Comparison of ENCODE assay signal across 18 cellular contexts in the genomic region with DNA sequence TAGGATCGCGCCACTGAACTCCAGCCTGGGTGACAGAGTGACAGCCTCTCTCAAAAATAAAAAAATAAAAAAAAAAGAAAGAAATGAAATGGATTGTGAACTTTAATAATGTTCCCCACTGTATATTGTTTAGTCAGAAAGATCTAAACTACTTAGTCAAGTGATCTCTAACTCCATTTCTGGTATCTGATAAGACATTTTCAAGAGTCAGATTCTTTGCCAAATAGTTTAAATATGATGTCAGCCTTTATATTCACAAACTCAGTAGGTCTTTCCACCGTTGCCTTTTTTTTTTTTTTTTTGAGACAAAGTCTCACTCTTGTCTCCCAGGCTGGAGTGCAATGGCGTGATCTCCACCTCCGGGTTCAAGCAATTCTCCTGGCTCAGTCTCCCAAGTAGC. TPM values are rescaled to one million over a fixed set of nuclear protein-coding genes. Genes with fewer than 3 reads are reported as not detected.
DNase-seq lines count a peak whose midpoint lies in the region; ATAC-seq and TF ChIP-seq lines count a peak whose summit lies in the region.
"Had no signal": no experiment of that assay in that cellular context is flagged by ENCODE, and none has a peak within 500 bp of the region (broad histone marks: within the 10 kb centered on the region; RNA-seq: fewer than 3 reads in every experiment).

No MANE protein-coding gene starts in this region.

- TF ChIP-seq RAD21 in SK-N-SH (IDR thresholded peaks at IDR 0.05; ENCODE audit: low read length): no peak

- intact Hi-C loops in mucosa of descending colon (cut with DNase I, micrococcal nuclease) (no loop called here), dorsolateral prefrontal cortex (cut with DNase I) (no loop called here)

- H3K79me2 ChIP-seq in SK-N-SH (ENCODE audit: insufficient read depth): no peaks in the 10 kb centered on the region

- peaks cover 0 to 4% of the 10 kb centered on the region in 2 experiments; a peak in 1 of 4 replicates for H3K4me1 ChIP-seq in SK-N-SH (ENCODE audit: control insufficient read depth in 1 of 2, insufficient read depth in 2 of 2, low read depth in 1 of 2, low read length in 1 of 2)
- H3K4me1 ChIP-seq in skeletal muscle tissue (ENCODE audit: control insufficient read depth in 3 of 3, insufficient read depth in 3 of 3, low read length in 3 of 3): peaks cover 10 to 19% (median 16%) of the 10 kb centered on the region in 3 donors
- H3K4me1 ChIP-seq in mucosa of descending colon (ENCODE audit: low read depth): no peaks in the 10 kb centered on the region
- H3K4me1 ChIP-seq: A549 had no signal

- CTCF ChIA-PET in SK-N-SH (lab: Yijun Ruan, JAX): no interaction called here

- ATAC-seq in mucosa of descending colon: no peak
- ATAC-seq: A549, GM23338 had no signal

- H4K20me1 ChIP-seq in SK-N-SH (ENCODE audit: insufficient read depth): no peaks in the 10 kb centered on the region

- POLR2A ChIA-PET in SK-N-SH (lab: Yijun Ruan, JAX): no interaction called here

- no peaks in the 10 kb centered on the region for H3F3A ChIP-seq in SK-N-SH (replicated peaks; ENCODE audit: insufficient read depth)

- no peak overlapping the region for H3K9ac ChIP-seq in SK-N-SH
- H3K9ac ChIP-seq in skeletal muscle tissue (ENCODE audit: low read depth in 1 of 3, low read length in 3 of 3): no peak overlapping the region

- no peak for TF ChIP-seq EP300 in SK-N-SH (IDR thresholded peaks at IDR 0.05; ENCODE audit: borderline replicate concordance in 1 of 2, low read depth in 1 of 2, low read length in 1 of 2)

- TF ChIP-seq CTCF in SK-N-SH (IDR thresholded peaks at IDR 0.05): no peak
- TF ChIP-seq CTCF in mucosa of descending colon (IDR thresholded peaks at IDR 0.05): no peak
- no peak for TF ChIP-seq CTCF in dorsolateral prefrontal cortex (IDR thresholded peaks at IDR 0.05 in 54 of 56, conservative IDR thresholded peaks at IDR 0.05 in 2 of 56; ENCODE audit: low read depth in 1 of 56, partially characterized antibody in 56 of 56)

- H3K9me3 ChIP-seq in SK-N-SH (no peaks in the 10 kb centered on the region), skeletal muscle tissue (ENCODE audit: control insufficient read depth in 3 of 3, low read length in 3 of 3) (no peaks in the 10 kb centered on the region), mucosa of descending colon (no peaks in the 10 kb centered on the region)
- H3K9me3 ChIP-seq: A549 had no signal

- no peaks in the 10 kb centered on the region for H3K27me3 ChIP-seq in SK-N-SH (ENCODE audit: insufficient read depth)
- H3K27me3 ChIP-seq in skeletal muscle tissue (ENCODE audit: control insufficient read depth in 3 of 3, insufficient read depth in 3 of 3, low read length in 3 of 3): no peaks in the 10 kb centered on the region
- H3K27me3 ChIP-seq in dorsolateral prefrontal cortex: no peaks in the 10 kb centered on the region

- H2AFZ ChIP-seq in SK-N-SH (ENCODE audit: low read depth): no peak overlapping the region
- H2AFZ ChIP-seq: GM23338 had no signal

- H3K36me3 ChIP-seq in SK-N-SH (replicated peaks in 1 of 2; ENCODE audit: control insufficient read depth in 1 of 2, insufficient read depth in 2 of 2, low read length in 1 of 2) (no peaks in the 10 kb centered on the region), skeletal muscle tissue (ENCODE audit: control insufficient read depth in 3 of 3, insufficient read depth in 3 of 3, low read length in 3 of 3) (no peaks in the 10 kb centered on the region), mucosa of descending colon (ENCODE audit: low read depth) (no peaks in the 10 kb centered on the region)

- H3K4me3 ChIP-seq in SK-N-SH (ENCODE audit: low read depth in 2 of 2, low read length in 1 of 2) (no peak overlapping the region), skeletal muscle tissue (ENCODE audit: low read length in 3 of 3) (no peak overlapping the region), mucosa of descending colon (no peak overlapping the region), dorsolateral prefrontal cortex (no peak overlapping the region)
- H3K4me3 ChIP-seq: A549, GM23338 had no signal

- WGBS in SK-N-SH (ENCODE audit: low lambda C conversion rate): 64% methylated on average over 5 of the region's 5 CpGs

- no peak overlapping the region for H3K4me2 ChIP-seq in SK-N-SH
- H3K4me2 ChIP-seq: A549, GM23338 had no signal

- peak; percentile 63 for DNase-seq in EL
- DNase-seq in SK-N-SH: no peak
- peak; percentile 44 for DNase-seq in kidney tubule cell (ENCODE audit: low spot score)
- no peak for DNase-seq in mucosa of descending colon
- no peak for DNase-seq in dorsolateral prefrontal cortex
- DNase-seq in putamen (ENCODE audit: low spot score): no peak
- DNase-seq: DMS79 treated with DMSO at 0.1 percent for 48 hours; GF-D8; Karpas-422; MM.1S; NCI-H1105; NCI-H1694; NCI-H526 treated with DMSO at 0.1 percent for 48 hours; NK-92 treated with Interleukin-12 subunit alpha and Interleukin-12 subunit beta, amount 100 ng/mL, for 24 hours; SHP77 treated with DMSO at 0.1 percent for 48 hours had no signal

- no peaks in the 10 kb centered on the region for H3K9me2 ChIP-seq in SK-N-SH

- H3K27ac ChIP-seq in SK-N-SH (ENCODE audit: low read depth in 2 of 2, low read length in 1 of 2) (no peak overlapping the region; a peak in 1 of 4 replicates), skeletal muscle tissue (ENCODE audit: low read depth, low read length) (peak overlapping the region; percentile 91), dorsolateral prefrontal cortex (no peak overlapping the region)
- H3K27ac ChIP-seq: A549 had no signal

TF ChIP-seq in SK-N-SH, 30 proteins besides CTCF, POLR2A, EP300 and RAD21:
- TF ChIP-seq CHD2 (IDR thresholded peaks at IDR 0.05; ENCODE audit: low read length, partially characterized antibody) (no peak), POLR2AphosphoS5 (IDR thresholded peaks at IDR 0.05; ENCODE audit: low read depth, low read length) (no peak), NFIC (IDR thresholded peaks at IDR 0.05; ENCODE audit: borderline replicate concordance) (peak; percentile 50; the same call in 1 of the 2 replicates), JUND (IDR thresholded peaks at IDR 0.05) (peak; percentile 20; the same call in 1 of the 2 replicates), TCF12 (IDR thresholded peaks at IDR 0.05) (0 out of 2 replicates have a peak, but pooled peaks have one; percentile 14)
- TF ChIP-seq, protein P1, sequence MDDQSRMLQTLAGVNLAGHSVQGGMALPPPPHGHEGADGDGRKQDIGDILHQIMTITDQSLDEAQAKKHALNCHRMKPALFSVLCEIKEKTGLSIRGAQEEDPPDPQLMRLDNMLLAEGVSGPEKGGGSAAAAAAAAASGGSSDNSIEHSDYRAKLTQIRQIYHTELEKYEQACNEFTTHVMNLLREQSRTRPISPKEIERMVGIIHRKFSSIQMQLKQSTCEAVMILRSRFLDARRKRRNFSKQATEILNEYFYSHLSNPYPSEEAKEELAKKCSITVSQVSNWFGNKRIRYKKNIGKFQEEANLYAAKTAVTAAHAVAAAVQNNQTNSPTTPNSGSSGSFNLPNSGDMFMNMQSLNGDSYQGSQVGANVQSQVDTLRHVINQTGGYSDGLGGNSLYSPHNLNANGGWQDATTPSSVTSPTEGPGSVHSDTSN (IDR thresholded peaks at IDR 0.05): 0 out of 2 replicates have a peak, but pooled peaks have one; percentile 5

RNA-seq across cellular contexts. Expression of a gene that starts 29.0 kb away (rescaled TPM):
- polyA plus RNA-seq in SK-N-SH (2012; rRNA removed): 2.5 and 3.6 TPM in 2 replicates
- 4.7 and 5.1 TPM in 2 replicates for polyA plus RNA-seq in SK-N-SH (2012; cell fraction: cytosol; rRNA removed)
- 1.1 and 3.0 TPM in 2 replicates for polyA plus RNA-seq in SK-N-SH (2012; cell fraction: nucleus; rRNA removed)
- total RNA-seq in skeletal muscle tissue: 10.4 TPM
- total RNA-seq in mucosa of descending colon: 10 to 100 TPM; 17.5 to 33.9 (median 20.0) TPM
- total RNA-seq in dorsolateral prefrontal cortex: 10 to 100 TPM; 11.8 to 38.0 (median 19.1) TPM

Comparison
In these comparisons a context has a peak if more than half of its experiments do, and no peak if none do; other contexts are left out.
1. DNase-seq: peak in EL (single experiment) and kidney tubule cell (single experiment); none in SK-N-SH (single experiment), mucosa of descending colon (0 of 3), dorsolateral prefrontal cortex (0 of 10) and putamen (single experiment).